8 cellular contexts compared by ENCODE assay signal in the genomic region with DNA sequence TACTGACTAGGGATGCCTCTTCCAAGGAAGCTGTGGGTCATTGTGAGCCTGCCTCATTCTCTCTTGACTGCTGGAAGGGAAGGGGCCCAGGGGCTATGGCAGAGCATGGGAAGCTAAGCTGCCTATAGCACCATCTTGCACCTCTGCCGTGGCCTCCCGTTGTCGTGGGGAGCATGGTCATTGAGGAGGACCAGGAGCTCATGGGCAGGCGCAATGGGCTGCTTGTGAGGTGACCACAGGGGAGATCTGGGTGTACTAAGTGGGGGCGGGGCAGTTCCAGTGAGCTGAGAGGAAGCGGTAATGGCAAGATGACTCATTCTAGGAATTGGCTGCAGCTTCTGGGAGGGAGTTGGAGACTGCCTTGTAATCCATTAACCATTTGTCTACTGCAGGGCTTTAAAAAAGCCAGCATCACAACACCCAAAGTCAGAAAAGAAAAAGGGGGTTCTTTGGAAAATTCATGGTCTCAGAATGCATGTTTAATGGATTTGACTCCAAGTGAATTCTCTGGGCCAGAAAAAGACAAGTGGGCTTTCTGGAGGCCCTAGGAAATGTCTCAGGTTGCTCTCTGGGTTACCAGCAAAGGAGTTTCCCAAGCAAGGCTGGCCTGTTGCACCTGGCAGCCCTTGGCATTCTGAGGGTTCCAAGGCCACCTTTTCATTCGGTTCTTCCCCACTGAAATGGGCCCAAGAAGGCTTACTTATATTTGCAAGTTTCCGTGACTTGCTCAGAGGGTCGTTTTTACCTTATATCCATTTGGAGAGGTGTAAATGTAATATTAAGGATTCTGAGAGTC. TPM values are rescaled to one million over a fixed set of nuclear protein-coding genes. Genes with fewer than 3 reads are reported as not detected.
DNase-seq lines count a peak whose midpoint lies in the region; ATAC-seq and TF ChIP-seq lines count a peak whose summit lies in the region.

No MANE protein-coding gene starts in this region.

- DNase-seq in AG04449 (ENCODE audit: low read depth, low spot score), result no peak
- DNase-seq in LoVo (ENCODE audit: low spot score), result peak; percentile 90
- DNase-seq in activated CD4-positive, alpha-beta T cell treated with anti-CD3 and anti-CD28 coated beads for 48 hours, result peak; percentile 73
- peak; percentile 91 for DNase-seq in lower lobe of right lung
- peak; percentile 58 to 67 for DNase-seq in stimulated activated CD8-positive, alpha-beta memory T cell treated with anti-CD3 and anti-CD28 coated beads, Interleukin-15, amount 100 ng/mL, for 48 hours (ENCODE audit: low read depth in 2 of 2)
- DNase-seq in NCI-H146 treated with DMSO at 0.1 percent for 48 hours (lab: John Stamatoyannopoulos, UW; ENCODE audit: unreplicated experiment), result no peak

- H3K9me3 ChIP-seq in duodenal mucosa (ENCODE audit: control insufficient read depth in 1 of 2, low read length in 2 of 2) (no peaks in the 10 kb centered on the region), lower lobe of right lung (no peaks in the 10 kb centered on the region)

- H3K27me3 ChIP-seq in duodenal mucosa (ENCODE audit: control insufficient read depth in 1 of 2, insufficient read depth in 2 of 2, low read length in 2 of 2), result peaks cover 0 to 34% of the 10 kb centered on the region in 2 donors
- H3K27me3 ChIP-seq in lower lobe of right lung (ENCODE audit: low read depth), result peaks cover 5% of the 10 kb centered on the region

- TF ChIP-seq CTCF in AG04449 (IDR thresholded peaks at IDR 0.05; ENCODE audit: insufficient read depth, low read length, missing control alignments), result no peak
- no peak for TF ChIP-seq CTCF in lower lobe of right lung (IDR thresholded peaks at IDR 0.05)

- H3K36me3 ChIP-seq in duodenal mucosa (ENCODE audit: control insufficient read depth in 1 of 2, insufficient read depth in 2 of 2, low read length in 2 of 2) (no peaks in the 10 kb centered on the region), lower lobe of right lung (no peaks in the 10 kb centered on the region)

- H3K9ac ChIP-seq in duodenal mucosa (ENCODE audit: low read depth in 1 of 2, low read length in 2 of 2), result peak overlapping the region; percentile 36

- H3K4me1 ChIP-seq in duodenal mucosa (ENCODE audit: control insufficient read depth in 1 of 2, insufficient read depth in 2 of 2, low read length in 2 of 2), result peaks cover 56 to 70% of the 10 kb centered on the region in 2 donors
- peaks cover 89% of the 10 kb centered on the region for H3K4me1 ChIP-seq in lower lobe of right lung

- CTCF ChIA-PET in AG04449 (lab: Yijun Ruan, JAX), result interaction anchor here (0.9 to 9.7 kb wide), 6 partner anchors 45 to 194 kb away, joined by 4 to 106 read pairs (median 8); no protein-coding TSS in a partner anchor

- peak overlapping the region; percentile 59 for H3K27ac ChIP-seq in duodenal mucosa (ENCODE audit: low read depth, low read length)
- H3K27ac ChIP-seq in lower lobe of right lung, result peak overlapping the region; percentile 64

- POLR2A ChIA-PET in AG04449 (lab: Yijun Ruan, JAX), result interaction anchor here (0.7 to 1.7 kb wide), 8 partner anchors 11 to 178 kb away, joined by 3 to 16 read pairs (median 4); no protein-coding TSS in a partner anchor

- H3K4me3 ChIP-seq in AG04449 (ENCODE audit: low read depth, low read length), result peak overlapping the region; percentile 83
- peak overlapping the region; percentile 56 to 59 for H3K4me3 ChIP-seq in duodenal mucosa (ENCODE audit: low read depth in 1 of 2, low read length in 2 of 2)
- peak overlapping the region; percentile 83 for H3K4me3 ChIP-seq in lower lobe of right lung

- intact Hi-C loops in lower lobe of right lung (cut with DNase I), result no loop called here

- ATAC-seq in GM18502 (IDR thresholded peaks at IDR 0.05; ENCODE audit: poor library complexity, unreplicated experiment) (peak; percentile 13), lower lobe of right lung (peak; percentile 46 to 51)

RNA-seq across cellular contexts. Expression of a gene that starts 3.6 kb away (rescaled TPM):
- total RNA-seq in lower lobe of right lung, result 8.9 TPM

Comparison
In these comparisons a context has a peak if more than half of its experiments do, and no peak if none do; other contexts are left out.
1. DNase-seq: peak in LoVo (single experiment), activated CD4-positive, alpha-beta T cell treated with anti-CD3 and anti-CD28 coated beads for 48 hours (single experiment), lower lobe of right lung (single experiment) and stimulated activated CD8-positive, alpha-beta memory T cell treated with anti-CD3 and anti-CD28 coated beads, Interleukin-15, amount 100 ng/mL, for 48 hours (2 of 2); none in AG04449 (single experiment) and NCI-H146 treated with DMSO at 0.1 percent for 48 hours (single experiment).
2. Peak in every context shown above with its lines, with median percentiles within 50 percentile points of each other: H3K4me3 ChIP-seq.